ENCODE assay signal across 8 cellular contexts in genomic region chr3:194138098-194138474, GRCh38. TPM values are rescaled to one million over a fixed set of nuclear protein-coding genes. Genes with fewer than 3 reads are reported as not detected.
DNase-seq lines count a peak whose midpoint lies in the region; ATAC-seq and TF ChIP-seq lines count a peak whose summit lies in the region.

No MANE protein-coding gene starts in this region.

- H3K4me2 ChIP-seq in GM23338, result peak overlapping the region; percentile 86
- H3K4me2 ChIP-seq in SU-DHL-6 (ENCODE audit: low read depth, low read length, poor library complexity, severe bottlenecking), result peak overlapping the region; percentile 90
- peak overlapping the region; percentile 81 for H3K4me2 ChIP-seq in skeletal muscle satellite cell (ENCODE audit: low read length)

- H3K4me3 ChIP-seq in GM23338, result peak overlapping the region; percentile 78
- H3K4me3 ChIP-seq in SU-DHL-6 (ENCODE audit: insufficient read depth, low read length, poor library complexity, severe bottlenecking), result peak overlapping the region; percentile 57
- H3K4me3 ChIP-seq in skeletal muscle satellite cell (ENCODE audit: low read length), result peak overlapping the region; percentile 70

- H3K27me3 ChIP-seq in GM23338 (ENCODE audit: insufficient read depth), result peaks cover 20% of the 10 kb centered on the region
- H3K27me3 ChIP-seq in SU-DHL-6 (ENCODE audit: low read length), result no peaks in the 10 kb centered on the region
- peaks cover 6% of the 10 kb centered on the region for H3K27me3 ChIP-seq in skeletal muscle satellite cell (ENCODE audit: control insufficient read depth, insufficient read depth, low read length)

- peaks cover 12% of the 10 kb centered on the region for H3K79me2 ChIP-seq in GM23338 (replicated peaks; ENCODE audit: insufficient read depth)
- 0 out of 2 replicates have a peak, but pooled peaks cover 5% of the 10 kb centered on the region for H3K79me2 ChIP-seq in SU-DHL-6 (ENCODE audit: insufficient read depth, low read length)

- H4K20me1 ChIP-seq in GM23338 (replicated peaks; ENCODE audit: insufficient read depth) (no peaks in the 10 kb centered on the region; the same call in 1 of the 2 replicates), SU-DHL-6 (ENCODE audit: low read depth, low read length) (no peaks in the 10 kb centered on the region)

- H3K9me2 ChIP-seq in GM23338 (ENCODE audit: insufficient read depth), result no peaks in the 10 kb centered on the region
- no peaks in the 10 kb centered on the region for H3K9me2 ChIP-seq in SU-DHL-6 (replicated peaks; ENCODE audit: insufficient read depth, low read length)

- peaks cover 42% of the 10 kb centered on the region for H3K4me1 Mint-ChIP-seq in GM23338

- TF ChIP-seq CTCF in GM23338 (conservative IDR thresholded peaks at IDR 0.05; ENCODE audit: low read depth in 2 of 2) (peak in 1 of 2 experiments; percentile 19; a peak in 1 of 4 replicates), SU-DHL-6 (IDR thresholded peaks at IDR 0.05; ENCODE audit: insufficient read depth, low read length, poor library complexity, severe bottlenecking) (no peak)

- no peaks in the 10 kb centered on the region for H3K9me3 ChIP-seq in SU-DHL-6 (ENCODE audit: insufficient read depth, low read length)
- H3K9me3 ChIP-seq in skeletal muscle satellite cell (replicated peaks; ENCODE audit: low read length), result no peaks in the 10 kb centered on the region

- H3K27me3 Mint-ChIP-seq in GM23338 (ENCODE audit: insufficient read depth, low read depth, poor library complexity), result peaks cover 29% of the 10 kb centered on the region

- peak overlapping the region; percentile 98; the same call in 1 of the 2 replicates for H3K27ac ChIP-seq in GM23338 (ENCODE audit: low read depth)
- H3K27ac ChIP-seq in SU-DHL-6 (ENCODE audit: low read depth, low read length), result peak overlapping the region; percentile 78

- H3K36me3 Mint-ChIP-seq in GM23338 (ENCODE audit: low read depth), result peaks cover 21% of the 10 kb centered on the region

- H3K4me1 ChIP-seq in GM23338 (ENCODE audit: insufficient read depth), result peaks cover 42% of the 10 kb centered on the region
- peaks cover 59% of the 10 kb centered on the region for H3K4me1 ChIP-seq in skeletal muscle satellite cell (ENCODE audit: control insufficient read depth, insufficient read depth, low read length)

- H3K27ac Mint-ChIP-seq in GM23338, result peak overlapping the region; percentile 35; the same call in 1 of the 2 replicates

- DNase-seq in GM23338 (ENCODE audit: low spot score) (no peak), foreskin melanocyte (peak; percentile 23), NCI-H446 (lab: John Stamatoyannopoulos, UW) (no peak), AG20443 (ENCODE audit: low spot score) (no peak), GM19240 (ENCODE audit: insufficient read length, low spot score) (no peak)
- no peak for DNase-seq in activated CD8-positive, alpha-beta memory T cell treated with anti-CD3 and anti-CD28 coated beads, Interleukin-2, amount 50 U/mL, for 48 hours

- H3F3A ChIP-seq in GM23338 (replicated peaks; ENCODE audit: low read depth), result peaks cover 25% of the 10 kb centered on the region
- peaks cover 56% of the 10 kb centered on the region for H3F3A ChIP-seq in SU-DHL-6 (ENCODE audit: insufficient read depth)

- no peaks in the 10 kb centered on the region for H3K36me3 ChIP-seq in GM23338 (ENCODE audit: insufficient read depth)
- H3K36me3 ChIP-seq in SU-DHL-6 (ENCODE audit: low read length), result peaks cover 8% of the 10 kb centered on the region; the same call in 1 of the 2 replicates
- no peaks in the 10 kb centered on the region for H3K36me3 ChIP-seq in skeletal muscle satellite cell (ENCODE audit: insufficient read depth, low read length)

- no peak overlapping the region for H2AFZ ChIP-seq in GM23338
- H2AFZ ChIP-seq in SU-DHL-6 (ENCODE audit: low read depth, low read length, severe bottlenecking), result no peak overlapping the region

- no peaks in the 10 kb centered on the region for H3K9me3 Mint-ChIP-seq in GM23338

- peak overlapping the region; percentile 87 for H3K4me3 Mint-ChIP-seq in GM23338

- peak overlapping the region; percentile 77 for H3K9ac ChIP-seq in SU-DHL-6 (ENCODE audit: low read length)
- H3K9ac ChIP-seq in skeletal muscle satellite cell (ENCODE audit: low read depth, low read length), result peak overlapping the region; percentile 85

- ATAC-seq in GM23338, result no peak

TF ChIP-seq in GM23338, 12 proteins besides CTCF, POLR2A, EP300 and RAD21:
- TF ChIP-seq EZH2phosphoT487 (IDR thresholded peaks at IDR 0.05; ENCODE audit: unreplicated experiment) (no peak), ZNF331 (CRISPR knock-in tag; IDR thresholded peaks at IDR 0.05; ENCODE audit: low read depth) (no peak), JUNB (IDR thresholded peaks at IDR 0.05; ENCODE audit: unreplicated experiment) (no peak)
TF ChIP-seq in GM23338: peak in this region for 0.

RNA-seq across cellular contexts. Expression of gene HES1, which starts 2.1 kb away (rescaled TPM):
- 40.3 and 42.7 TPM in 2 replicates for total RNA-seq in GM23338 (2014; rRNA removed; shearing (Covaris generic))
- polyA plus RNA-seq in GM23338 (2016; fragmentation: Nextera tagmentation; extraction: Ambion mirVana), result 59.3 and 60.8 TPM in 2 replicates
- total RNA-seq in skeletal muscle satellite cell (2012; rRNA removed), result 0.87 and 1.0 TPM in 2 replicates
